ENCODE assay signal across 19 cellular contexts in the genomic region with DNA sequence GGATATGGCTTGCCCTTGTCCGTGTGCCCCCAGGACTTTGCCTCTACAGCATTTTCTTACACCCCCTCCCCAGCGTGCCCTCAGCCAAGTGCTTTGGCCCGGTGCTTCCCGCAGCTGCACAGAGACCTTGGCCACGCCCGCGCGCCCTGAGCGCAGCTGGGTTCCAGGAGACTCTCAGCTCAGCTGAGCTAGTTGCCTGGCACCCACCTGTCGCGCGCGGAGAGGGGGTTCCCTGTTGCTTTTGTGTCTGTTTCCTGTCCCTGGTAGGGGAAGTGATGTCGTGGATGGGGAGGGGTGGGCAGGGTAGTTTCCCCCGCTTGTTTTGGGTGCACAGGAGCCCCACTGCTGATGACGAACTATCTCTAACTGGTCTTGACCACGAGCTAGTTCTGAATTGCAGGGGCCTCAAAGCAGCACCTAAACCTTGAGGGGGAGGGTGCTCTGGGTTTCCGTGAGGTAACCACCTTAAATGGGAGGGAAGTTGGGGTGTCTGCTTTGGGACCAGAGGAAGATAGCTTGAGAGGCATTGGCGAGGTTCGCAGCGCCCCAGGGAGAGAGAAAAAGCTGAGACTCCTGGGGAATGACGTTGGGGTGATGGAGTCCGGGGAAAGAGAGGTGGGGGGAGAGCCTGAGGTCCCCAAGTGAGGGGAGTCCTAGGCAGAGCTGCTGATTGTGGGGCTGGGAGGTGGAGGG. TPM values are rescaled to one million over a fixed set of nuclear protein-coding genes. Genes with fewer than 3 reads are reported as not detected.
DNase-seq lines count a peak whose midpoint lies in the region; ATAC-seq, FAIRE-seq and TF ChIP-seq lines count a peak whose summit lies in the region.
"Had no signal": no experiment of that assay in that cellular context is flagged by ENCODE, and none has a peak within 500 bp of the region (broad histone marks: within the 10 kb centered on the region; RNA-seq: fewer than 3 reads in every experiment).

No MANE protein-coding gene starts in this region.

- WGBS in spleen, 5 donors = 5 to 13% (median 8%) methylated on average over 23 of the region's 23 CpGs

- no peak for TF ChIP-seq CTCF in spleen (IDR thresholded peaks at IDR 0.05 in 8 of 11, conservative IDR thresholded peaks at IDR 0.05 in 3 of 11)

- peaks cover 0 to 8% (median 0%) of the 10 kb centered on the region in 6 donors for H3K36me3 ChIP-seq in spleen
- H3K36me3 ChIP-seq: esophagus squamous epithelium, heart left ventricle, Peyer's patch, prostate gland had no signal

- no peak for TF ChIP-seq POLR2A in spleen (IDR thresholded peaks at IDR 0.05)

- no peak overlapping the region for H3K4me3 Mint-ChIP-seq in activated naive CD4-positive, alpha-beta T cell treated with anti-CD3 and anti-CD28 coated beads, Interleukin-2, amount 10 ng/mL, durations not matched to agents 7 days and 5 days

- H3K9me3 Mint-ChIP-seq in activated naive CD4-positive, alpha-beta T cell treated with anti-CD3 and anti-CD28 coated beads, Interleukin-2, amount 10 ng/mL, durations not matched to agents 7 days and 5 days = peaks cover 6% of the 10 kb centered on the region

- intact Hi-C loops in spleen (cut with DNase I; ENCODE audit: low total_unique reads) = no loop called here

- peaks cover 13 to 98% (median 79%) of the 10 kb centered on the region in 7 donors for H3K27me3 ChIP-seq in spleen (replicated peaks in 1 of 7)

- peak overlapping the region; percentile 79 for H3K27ac Mint-ChIP-seq in activated naive CD4-positive, alpha-beta T cell treated with anti-CD3 and anti-CD28 coated beads, Interleukin-2, amount 10 ng/mL, durations not matched to agents 7 days and 5 days

- peaks cover 92% of the 10 kb centered on the region for H3K27me3 Mint-ChIP-seq in activated naive CD4-positive, alpha-beta T cell treated with anti-CD3 and anti-CD28 coated beads, Interleukin-2, amount 10 ng/mL, durations not matched to agents 7 days and 5 days

- CTCF ChIA-PET in activated naive CD4-positive, alpha-beta T cell treated with anti-CD3 and anti-CD28 coated beads, Interleukin-2, amount 10 ng/mL, durations not matched to agents 7 days and 5 days (lab: Charles Lee) = no interaction called here

- H3K27ac ChIP-seq in spleen = no peak overlapping the region
- H3K27ac ChIP-seq: esophagus squamous epithelium, heart left ventricle, Peyer's patch, prostate gland, VCaP had no signal

- H3K9me3 ChIP-seq in iPS-18c (ENCODE audit: control insufficient read depth, insufficient read depth, low read length) (peaks cover 10% of the 10 kb centered on the region), spleen (peaks cover 0 to 31% (median 13%) of the 10 kb centered on the region in 8 donors)
- H3K9me3 ChIP-seq: prostate gland had no signal

- peaks cover 11% of the 10 kb centered on the region for H3K36me3 Mint-ChIP-seq in activated naive CD4-positive, alpha-beta T cell treated with anti-CD3 and anti-CD28 coated beads, Interleukin-2, amount 10 ng/mL, durations not matched to agents 7 days and 5 days

- no peak for DNase-seq in activated naive CD4-positive, alpha-beta T cell treated with anti-CD3 and anti-CD28 coated beads, Interleukin-2, amount 10 ng/mL, durations not matched to agents 7 days and 5 days
- DNase-seq in activated naive CD4-positive, alpha-beta T cell (lab: John Stamatoyannopoulos, UW) = no peak
- peak; percentile 85 for DNase-seq in NCI-H345 (lab: John Stamatoyannopoulos, UW)
- DNase-seq in spleen = peak; percentile 71
- no peak for DNase-seq in RCC 7860 (ENCODE audit: low spot score)
- DNase-seq in stimulated activated CD4-positive, alpha-beta T cell treated with anti-CD3 and anti-CD28 coated beads, Interleukin-1b, Interleukin-23, amount 100 ng/mL, for 48 hours = no peak
- DNase-seq: activated gamma-delta T cell; esophagus squamous epithelium; Kasumi-1; NCI-H526 treated with DMSO at 0.1 percent for 48 hours; stimulated activated CD4-positive, alpha-beta T cell treated with anti-CD3 and anti-CD28 coated beads, Interleukin-12 subunit alpha, Interleukin-12 subunit beta, amount 100 ng/mL, for 4 hours had no signal

- H3K4me1 ChIP-seq in spleen = peaks cover 0 to 39% (median 21%) of the 10 kb centered on the region in 6 donors
- H3K4me1 ChIP-seq: prostate gland had no signal

- H3K4me1 Mint-ChIP-seq in activated naive CD4-positive, alpha-beta T cell treated with anti-CD3 and anti-CD28 coated beads, Interleukin-2, amount 10 ng/mL, durations not matched to agents 7 days and 5 days = peaks cover 4% of the 10 kb centered on the region

- no peak for ATAC-seq in GM18517 (IDR thresholded peaks at IDR 0.05; ENCODE audit: unreplicated experiment)
- ATAC-seq: heart left ventricle had no signal

- H3K4me3 ChIP-seq in iPS-18c (ENCODE audit: insufficient read depth, low read depth, low read length) = peak overlapping the region; percentile 53
- H3K4me3 ChIP-seq in spleen = peak overlapping the region in 1 of 8 donors; percentile 57
- H3K4me3 ChIP-seq: esophagus squamous epithelium, heart left ventricle, Peyer's patch, prostate gland had no signal

- FAIRE-seq in RCC 7860 (lab: Jason Lieb, UNC) = no peak
- FAIRE-seq: GM18507 had no signal

RNA-seq across cellular contexts. Expression of a gene that starts 1.5 kb away (rescaled TPM):
- total RNA-seq in spleen = 1 to 10 TPM in 1 of 7 donors, under 1 TPM in 4, not detected in 2; 0.20 to 1.3 (median 0.36) TPM
- polyA plus RNA-seq in spleen = under 1 TPM; 0.04 to 0.46 (median 0.42) TPM
- total RNA-seq: dermis microvascular lymphatic vessel endothelial cell had no signal

Comparison
In these comparisons a context has a peak if more than half of its experiments do, and no peak if none do; other contexts are left out.
1. DNase-seq: peak in NCI-H345 (single experiment) and spleen (single experiment); none in activated naive CD4-positive, alpha-beta T cell treated with anti-CD3 and anti-CD28 coated beads, Interleukin-2, amount 10 ng/mL, durations not matched to agents 7 days and 5 days (single experiment), activated naive CD4-positive, alpha-beta T cell (0 of 4), RCC 7860 (single experiment) and stimulated activated CD4-positive, alpha-beta T cell treated with anti-CD3 and anti-CD28 coated beads, Interleukin-1b, Interleukin-23, amount 100 ng/mL, for 48 hours (single experiment).